Comparison of ENCODE assay signal across 18 cellular contexts in genomic region chr1:232990729-232991128, GRCh38. TPM values are rescaled to one million over a fixed set of nuclear protein-coding genes. Genes with fewer than 3 reads are reported as not detected.
A peak's percentile ranks its signal among the peaks of the same experiment; 100 is the strongest.
DNase-seq lines count a peak whose midpoint lies in the region; ATAC-seq and TF ChIP-seq lines count a peak whose summit lies in the region.
"Had no signal": no experiment of that assay in that cellular context is flagged by ENCODE, and none has a peak within 500 bp of the region (broad histone marks: within the 10 kb centered on the region; RNA-seq: fewer than 3 reads in every experiment).

No MANE protein-coding gene starts in this region.

- DNase-seq in activated CD8-positive, alpha-beta T cell treated with anti-CD3 and anti-CD28 coated beads, Interleukin-2, amount 10 ng/mL, durations not matched to agents 7 days and 5 days = no peak
- no peak for DNase-seq in activated CD8-positive, alpha-beta T cell treated with anti-CD3 and anti-CD28 coated beads for 36 hours
- DNase-seq in stimulated activated naive CD8-positive, alpha-beta T cell treated with anti-CD3 and anti-CD28 coated beads, Interleukin-15, amount 100 ng/mL, for 72 hours = no peak
- DNase-seq in stimulated activated naive CD8-positive, alpha-beta T cell treated with anti-CD3 and anti-CD28 coated beads, Interleukin-15, Interleukin-2, amounts not matched to agents 100 U/mL and 50 U/mL, for 24 hours = no peak
- peak; percentile 46 for DNase-seq in osteoblast (ENCODE audit: insufficient read length, low spot score, missing footprints)
- DNase-seq in upper lobe of right lung = no peak
- no peak for DNase-seq in HFFc6
- no peak for DNase-seq in activated CD4-positive, alpha-beta T cell treated with anti-CD3 and anti-CD28 coated beads for 1 hour
- DNase-seq: AML-193; Caco-2; CD4-positive, alpha-beta T cell; GDM1; HCEC 1CT had no signal

- H3K4me2 ChIP-seq in osteoblast (ENCODE audit: insufficient read depth, low read length) = no peak overlapping the region
- H3K4me2 ChIP-seq: A549, GM23338 had no signal

- no peak overlapping the region for H3K4me3 Mint-ChIP-seq in activated CD8-positive, alpha-beta T cell treated with anti-CD3 and anti-CD28 coated beads, Interleukin-2, amount 10 ng/mL, durations not matched to agents 7 days and 5 days
- H3K4me3 Mint-ChIP-seq in activated CD8-positive, alpha-beta T cell treated with anti-CD3 and anti-CD28 coated beads for 36 hours = no peak overlapping the region
- no peak overlapping the region for H3K4me3 Mint-ChIP-seq in stimulated activated naive CD8-positive, alpha-beta T cell treated with anti-CD3 and anti-CD28 coated beads, Interleukin-15, amount 100 ng/mL, for 72 hours
- no peak overlapping the region for H3K4me3 Mint-ChIP-seq in HFFc6
- H3K4me3 Mint-ChIP-seq: CD4-positive, alpha-beta T cell; GM23338 had no signal

- ATAC-seq in activated CD8-positive, alpha-beta T cell treated with anti-CD3 and anti-CD28 coated beads, Interleukin-2, amount 10 ng/mL, durations not matched to agents 7 days and 5 days = no peak
- no peak for ATAC-seq in activated CD8-positive, alpha-beta T cell treated with anti-CD3 and anti-CD28 coated beads for 36 hours
- ATAC-seq in stimulated activated naive CD8-positive, alpha-beta T cell treated with anti-CD3 and anti-CD28 coated beads, Interleukin-15, amount 100 ng/mL, for 72 hours = peak; percentile 23
- ATAC-seq in stimulated activated naive CD8-positive, alpha-beta T cell treated with anti-CD3 and anti-CD28 coated beads, Interleukin-15, Interleukin-2, amounts not matched to agents 100 U/mL and 50 U/mL, for 24 hours = no peak
- peak; percentile 6 for ATAC-seq in upper lobe of right lung
- ATAC-seq: A549 had no signal

- CTCF ChIA-PET in activated CD8-positive, alpha-beta T cell treated with anti-CD3 and anti-CD28 coated beads, Interleukin-2, amount 10 ng/mL, durations not matched to agents 7 days and 5 days (lab: Charles Lee) = no interaction called here
- CTCF ChIA-PET in activated CD8-positive, alpha-beta T cell treated with anti-CD3 and anti-CD28 coated beads for 36 hours (lab: Charles Lee) = interaction anchor here (0.9 kb wide), 1 partner anchor 12 kb away, joined by 3 read pairs; no protein-coding TSS in a partner anchor

- no peaks in the 10 kb centered on the region for H3K36me3 ChIP-seq in osteoblast (ENCODE audit: insufficient read depth, low read length)
- H3K36me3 ChIP-seq in upper lobe of right lung = no peaks in the 10 kb centered on the region

- H3K9me3 ChIP-seq in osteoblast (ENCODE audit: low read depth, low read length) (no peaks in the 10 kb centered on the region), upper lobe of right lung (no peaks in the 10 kb centered on the region)

- H3K79me2 ChIP-seq in osteoblast (ENCODE audit: insufficient read depth, low read length) = no peaks in the 10 kb centered on the region

- H3K4me3 ChIP-seq in osteoblast (ENCODE audit: insufficient read depth, low read length) = no peak overlapping the region
- H3K4me3 ChIP-seq in upper lobe of right lung = no peak overlapping the region
- H3K4me3 ChIP-seq: A549, GM23338 had no signal

- POLR2A ChIA-PET in activated CD8-positive, alpha-beta T cell treated with anti-CD3 and anti-CD28 coated beads, Interleukin-2, amount 10 ng/mL, durations not matched to agents 7 days and 5 days (lab: Charles Lee) = interaction anchor here (0.6 to 1.0 kb wide), 2 partner anchors 10 to 83 kb away, joined by 3 read pairs; no protein-coding TSS in a partner anchor
- POLR2A ChIA-PET in activated CD8-positive, alpha-beta T cell treated with anti-CD3 and anti-CD28 coated beads for 36 hours (lab: Charles Lee) = no interaction called here

- peak overlapping the region; percentile 57 for H3K27ac Mint-ChIP-seq in activated CD8-positive, alpha-beta T cell treated with anti-CD3 and anti-CD28 coated beads, Interleukin-2, amount 10 ng/mL, durations not matched to agents 7 days and 5 days
- H3K27ac Mint-ChIP-seq in activated CD8-positive, alpha-beta T cell treated with anti-CD3 and anti-CD28 coated beads for 36 hours = no peak overlapping the region
- peak overlapping the region in 1 of 2 donors; percentile 77 for H3K27ac Mint-ChIP-seq in stimulated activated naive CD8-positive, alpha-beta T cell treated with anti-CD3 and anti-CD28 coated beads, Interleukin-15, amount 100 ng/mL, for 72 hours
- no peak overlapping the region for H3K27ac Mint-ChIP-seq in HFFc6
- H3K27ac Mint-ChIP-seq: CD4-positive, alpha-beta T cell; GM23338 had no signal

- H3K4me1 ChIP-seq in osteoblast (ENCODE audit: insufficient read depth, low read length) = no peaks in the 10 kb centered on the region
- no peaks in the 10 kb centered on the region for H3K4me1 ChIP-seq in upper lobe of right lung
- H3K4me1 ChIP-seq: A549 had no signal

- H3K9me3 Mint-ChIP-seq in activated CD8-positive, alpha-beta T cell treated with anti-CD3 and anti-CD28 coated beads, Interleukin-2, amount 10 ng/mL, durations not matched to agents 7 days and 5 days (ENCODE audit: insufficient read depth) = peaks cover 4% of the 10 kb centered on the region
- peaks cover 20% of the 10 kb centered on the region for H3K9me3 Mint-ChIP-seq in activated CD8-positive, alpha-beta T cell treated with anti-CD3 and anti-CD28 coated beads for 36 hours
- H3K9me3 Mint-ChIP-seq in stimulated activated naive CD8-positive, alpha-beta T cell treated with anti-CD3 and anti-CD28 coated beads, Interleukin-15, amount 100 ng/mL, for 72 hours = peaks cover 17 to 29% of the 10 kb centered on the region in 2 donors
- H3K9me3 Mint-ChIP-seq in HFFc6 = peaks cover 24% of the 10 kb centered on the region
- H3K9me3 Mint-ChIP-seq: CD4-positive, alpha-beta T cell had no signal

- H3K27me3 Mint-ChIP-seq in activated CD8-positive, alpha-beta T cell treated with anti-CD3 and anti-CD28 coated beads, Interleukin-2, amount 10 ng/mL, durations not matched to agents 7 days and 5 days (ENCODE audit: low read depth) = no peaks in the 10 kb centered on the region
- H3K27me3 Mint-ChIP-seq in activated CD8-positive, alpha-beta T cell treated with anti-CD3 and anti-CD28 coated beads for 36 hours = no peaks in the 10 kb centered on the region
- no peaks in the 10 kb centered on the region for H3K27me3 Mint-ChIP-seq in stimulated activated naive CD8-positive, alpha-beta T cell treated with anti-CD3 and anti-CD28 coated beads, Interleukin-15, amount 100 ng/mL, for 72 hours
- H3K27me3 Mint-ChIP-seq in HFFc6 (ENCODE audit: insufficient read depth) = peaks cover 9% of the 10 kb centered on the region; the same call in 1 of the 2 replicates
- H3K27me3 Mint-ChIP-seq: CD4-positive, alpha-beta T cell had no signal

- no peak for TF ChIP-seq CTCF in activated CD8-positive, alpha-beta T cell treated with anti-CD3 and anti-CD28 coated beads for 36 hours (IDR thresholded peaks at IDR 0.05)
- TF ChIP-seq CTCF in osteoblast (IDR thresholded peaks at IDR 0.05; ENCODE audit: extremely low read depth, low read depth, low read length) = no peak
- TF ChIP-seq CTCF in upper lobe of right lung (IDR thresholded peaks at IDR 0.05) = no peak
- TF ChIP-seq CTCF in HFFc6 (IDR thresholded peaks at IDR 0.05) = no peak

- no peaks in the 10 kb centered on the region for H4K20me1 ChIP-seq in osteoblast (ENCODE audit: insufficient read depth, low read length)

- intact Hi-C loops in activated CD8-positive, alpha-beta T cell treated with anti-CD3 and anti-CD28 coated beads for 36 hours (cut with micrococcal nuclease) = no loop called here
- intact Hi-C loops in upper lobe of right lung (cut with DNase I) = no loop called here

- H3K36me3 Mint-ChIP-seq in activated CD8-positive, alpha-beta T cell treated with anti-CD3 and anti-CD28 coated beads, Interleukin-2, amount 10 ng/mL, durations not matched to agents 7 days and 5 days (ENCODE audit: low read depth) = peaks cover 35% of the 10 kb centered on the region
- H3K36me3 Mint-ChIP-seq in activated CD8-positive, alpha-beta T cell treated with anti-CD3 and anti-CD28 coated beads for 36 hours (ENCODE audit: low read depth) = peaks cover 34% of the 10 kb centered on the region
- H3K36me3 Mint-ChIP-seq in HFFc6 (ENCODE audit: low read depth) = peaks cover 39% of the 10 kb centered on the region

- no peak overlapping the region for H2AFZ ChIP-seq in osteoblast (ENCODE audit: low read length)
- H2AFZ ChIP-seq: GM23338 had no signal

- no peak overlapping the region for H3K27ac ChIP-seq in osteoblast (ENCODE audit: low read depth, low read length)
- H3K27ac ChIP-seq in upper lobe of right lung = no peak overlapping the region
- H3K27ac ChIP-seq: 22Rv1, A549, C4-2B, HL-60 had no signal

- peaks cover 9% of the 10 kb centered on the region for H3K4me1 Mint-ChIP-seq in activated CD8-positive, alpha-beta T cell treated with anti-CD3 and anti-CD28 coated beads, Interleukin-2, amount 10 ng/mL, durations not matched to agents 7 days and 5 days (ENCODE audit: low read depth)
- H3K4me1 Mint-ChIP-seq in activated CD8-positive, alpha-beta T cell treated with anti-CD3 and anti-CD28 coated beads for 36 hours (ENCODE audit: low read depth) = no peaks in the 10 kb centered on the region
- H3K4me1 Mint-ChIP-seq in stimulated activated naive CD8-positive, alpha-beta T cell treated with anti-CD3 and anti-CD28 coated beads, Interleukin-15, amount 100 ng/mL, for 72 hours = peaks cover 17% of the 10 kb centered on the region
- H3K4me1 Mint-ChIP-seq in HFFc6 (ENCODE audit: low read depth) = peaks cover 15% of the 10 kb centered on the region
- H3K4me1 Mint-ChIP-seq: GM23338 had no signal

- H3K27me3 ChIP-seq in osteoblast (ENCODE audit: insufficient read depth, low read length) (no peaks in the 10 kb centered on the region), upper lobe of right lung (no peaks in the 10 kb centered on the region)

RNA-seq across cellular contexts. Expression of gene NTPCR, which starts 40.3 kb away (rescaled TPM):
- total RNA-seq in activated CD8-positive, alpha-beta T cell treated with anti-CD3 and anti-CD28 coated beads, Interleukin-2, amount 10 ng/mL, durations not matched to agents 7 days and 5 days = 10 to 100 TPM; 21.0 to 23.5 TPM
- total RNA-seq in activated CD8-positive, alpha-beta T cell treated with anti-CD3 and anti-CD28 coated beads for 36 hours = 10 to 100 TPM; 30.4 to 35.0 TPM
- total RNA-seq in osteoblast (15.6 and 26.5 TPM in 2 replicates), upper lobe of right lung (28.7 TPM)
- total RNA-seq in HFFc6 (2021; fragmentation: NEBNext Ultra II Directional; extraction: Animal tissue kit (Norgen Biotek cat#: 25700)) = 10 to 100 TPM; 25.5 to 31.8 (median 28.2) TPM

Comparison
In these comparisons a context has a peak if more than half of its experiments do, and no peak if none do; other contexts are left out.
1. ATAC-seq: peak in stimulated activated naive CD8-positive, alpha-beta T cell treated with anti-CD3 and anti-CD28 coated beads, Interleukin-15, amount 100 ng/mL, for 72 hours (single experiment) and upper lobe of right lung (single experiment); none in activated CD8-positive, alpha-beta T cell treated with anti-CD3 and anti-CD28 coated beads, Interleukin-2, amount 10 ng/mL, durations not matched to agents 7 days and 5 days (single experiment), activated CD8-positive, alpha-beta T cell treated with anti-CD3 and anti-CD28 coated beads for 36 hours (single experiment) and stimulated activated naive CD8-positive, alpha-beta T cell treated with anti-CD3 and anti-CD28 coated beads, Interleukin-15, Interleukin-2, amounts not matched to agents 100 U/mL and 50 U/mL, for 24 hours (single experiment).